16 cellular contexts compared by ENCODE assay signal in genomic region chr1:17422461-17422860, GRCh38. TPM values are rescaled to one million over a fixed set of nuclear protein-coding genes. Genes with fewer than 3 reads are reported as not detected.
A peak's percentile ranks its signal among the peaks of the same experiment; 100 is the strongest.
DNase-seq lines count a peak whose midpoint lies in the region; ATAC-seq, FAIRE-seq and TF ChIP-seq lines count a peak whose summit lies in the region.
"Had no signal": no experiment of that assay in that cellular context is flagged by ENCODE, and none has a peak within 500 bp of the region (broad histone marks: within the 10 kb centered on the region; RNA-seq: fewer than 3 reads in every experiment).

No MANE protein-coding gene starts in this region.

- peak overlapping the region; percentile 70; the same call in 1 of the 2 replicates for H3K27ac Mint-ChIP-seq in GM23338
- H3K27ac Mint-ChIP-seq in naive thymus-derived CD8-positive, alpha-beta T cell: peak overlapping the region in 6 of 10 donors; percentile 33 to 80 (median 52)

- no TSS peak for BruUV-seq in IMR-90 (replicated peaks; lab: Mats Ljungman, UMichigan)
- BruUV-seq in GM12878 (replicated peaks; lab: Mats Ljungman, UMichigan): no TSS peak

- no peak for TF ChIP-seq EP300 in GM12878 (IDR thresholded peaks at IDR 0.05; ENCODE audit: borderline replicate concordance in 1 of 2, control insufficient read depth in 1 of 2, low read depth in 2 of 2, low read length in 2 of 2)

- dilution Hi-C loops in IMR-90 (cut with HindIII; ENCODE audit: low sequenced_read_pairs, unreplicated experiment): no loop called here

- ATAC-seq in GM23338 (no peak), IMR-90 (ENCODE audit: low read depth) (no peak), GM12878 (no peak), HG02571 (IDR thresholded peaks at IDR 0.05; ENCODE audit: unreplicated experiment) (no peak)
- ATAC-seq in naive thymus-derived CD8-positive, alpha-beta T cell: no peak

- POLR2A ChIA-PET in IMR-90 (lab: Charles Lee; ENCODE audit: unreplicated experiment) (no interaction called here), GM12878 (lab: Charles Lee) (no interaction called here)
- POLR2A ChIA-PET in naive thymus-derived CD8-positive, alpha-beta T cell (lab: Charles Lee): no interaction called here

- peaks cover 91% of the 10 kb centered on the region for H3F3A ChIP-seq in GM23338 (replicated peaks; ENCODE audit: low read depth)

- H3K4ac ChIP-seq in IMR-90 (ENCODE audit: low read depth, low read length): no peak overlapping the region

- H3K4me1 ChIP-seq in GM23338 (ENCODE audit: insufficient read depth) (peaks cover 6% of the 10 kb centered on the region), IMR-90 (ENCODE audit: control insufficient read depth, insufficient read depth, low read length) (peaks cover 6% of the 10 kb centered on the region; the same call in 1 of the 2 replicates), GM12878 (ENCODE audit: control insufficient read depth, insufficient read depth, low read length) (no peaks in the 10 kb centered on the region)

- H2BK120ac ChIP-seq in IMR-90 (ENCODE audit: low read depth, low read length): no peak overlapping the region

- H4K8ac ChIP-seq in IMR-90 (ENCODE audit: low read depth in 2 of 2, low read length in 2 of 2): no peak overlapping the region

- TF ChIP-seq CTCF in GM23338 (conservative IDR thresholded peaks at IDR 0.05; ENCODE audit: low read depth in 2 of 2): no peak
- TF ChIP-seq CTCF in IMR-90 (conservative IDR thresholded peaks at IDR 0.05; ENCODE audit: low read depth, low read length): no peak
- TF ChIP-seq CTCF in GM12878 (IDR thresholded peaks at IDR 0.05 in 2 of 3, conservative IDR thresholded peaks at IDR 0.05 in 1 of 3; ENCODE audit: control insufficient read depth in 2 of 3, extremely low read depth in 1 of 3, insufficient read depth in 1 of 3, low read depth in 3 of 3, low read length in 3 of 3): no peak
- TF ChIP-seq CTCF in coronary artery (IDR thresholded peaks at IDR 0.05): no peak

- WGBS in IMR-90 (ENCODE audit: extremely low coverage in 2 of 2, insufficient read length in 1 of 2), 2 experiments: 92% methylated on average over 2 of the region's 7 CpGs; no CpG with 5 or more reads in 1 of the 2 experiments
- 64% methylated on average over 7 of the region's 7 CpGs for WGBS in GM12878 (ENCODE audit: insufficient coverage, insufficient replicate concordance, low lambda C conversion rate, missing lambda C conversion rate)

- H3K79me2 ChIP-seq in GM23338 (replicated peaks; ENCODE audit: insufficient read depth): peaks cover 85% of the 10 kb centered on the region
- H3K79me2 ChIP-seq in GM12878 (ENCODE audit: control insufficient read depth, insufficient read depth, low read length): no peaks in the 10 kb centered on the region; the same call in 1 of the 2 replicates

- no peak overlapping the region for H3K4me3 Mint-ChIP-seq in GM23338
- H3K4me3 Mint-ChIP-seq in naive thymus-derived CD8-positive, alpha-beta T cell: no peak overlapping the region

- no peaks in the 10 kb centered on the region for H3K9me3 Mint-ChIP-seq in GM23338
- no peaks in the 10 kb centered on the region for H3K9me3 Mint-ChIP-seq in naive thymus-derived CD8-positive, alpha-beta T cell

- TF ChIP-seq RAD21 in IMR-90 (IDR thresholded peaks at IDR 0.05; ENCODE audit: low read length) (no peak), GM12878 (IDR thresholded peaks at IDR 0.05; ENCODE audit: insufficient read depth, low read depth, low read length) (no peak)

- no peaks in the 10 kb centered on the region for H3K9me2 ChIP-seq in GM23338 (ENCODE audit: insufficient read depth)

- no peak overlapping the region for H3K23ac ChIP-seq in IMR-90 (ENCODE audit: low read depth, low read length)

- H3K27me3 ChIP-seq in GM23338 (ENCODE audit: insufficient read depth) (no peaks in the 10 kb centered on the region), IMR-90 (ENCODE audit: control insufficient read depth, insufficient read depth, low read length) (no peaks in the 10 kb centered on the region), GM12878 (replicated peaks in 1 of 2; ENCODE audit: control insufficient read depth in 2 of 2, insufficient read depth in 2 of 2, low read length in 1 of 2) (no peaks in the 10 kb centered on the region)

- H3K14ac ChIP-seq in IMR-90 (replicated peaks; ENCODE audit: low read depth, low read length): no peak overlapping the region

- RAD21 ChIA-PET in GM12878 (lab: Charles Lee; ENCODE audit: unreplicated experiment): no interaction called here

- no peak overlapping the region for H3K4me2 ChIP-seq in GM23338
- H3K4me2 ChIP-seq in IMR-90 (ENCODE audit: low read depth, low read length): no peak overlapping the region
- H3K4me2 ChIP-seq in GM12878 (ENCODE audit: control insufficient read depth, insufficient read depth): no peak overlapping the region

- CTCF ChIA-PET in IMR-90 (lab: Yijun Ruan, JAX): no interaction called here
- CTCF ChIA-PET in GM12878 (lab: Yijun Ruan, JAX): interaction anchor here (1.5 kb wide), 1 partner anchor 72 kb away, joined by 4 read pairs; no protein-coding TSS in a partner anchor

- TF ChIP-seq POLR2A in IMR-90 (IDR thresholded peaks at IDR 0.05; ENCODE audit: low read depth, low read length) (no peak), GM12878 (IDR thresholded peaks at IDR 0.05; ENCODE audit: low read depth, low read length) (no peak)

- SMC1A ChIA-PET in GM12878 (lab: Charles Lee; ENCODE audit: uncharacterized antibody, unreplicated experiment): no interaction called here

- peaks cover 82% of the 10 kb centered on the region for H4K20me1 ChIP-seq in GM23338 (replicated peaks; ENCODE audit: insufficient read depth)
- peaks cover 62% of the 10 kb centered on the region for H4K20me1 ChIP-seq in IMR-90 (ENCODE audit: insufficient read depth, low read length)
- no peaks in the 10 kb centered on the region for H4K20me1 ChIP-seq in GM12878 (ENCODE audit: control insufficient read depth, insufficient read depth)

- H3K36me3 Mint-ChIP-seq in GM23338 (ENCODE audit: low read depth): peaks cover 100% of the 10 kb centered on the region
- peaks cover 5 to 97% (median 11%) of the 10 kb centered on the region in 3 donors for H3K36me3 Mint-ChIP-seq in naive thymus-derived CD8-positive, alpha-beta T cell

- no peak overlapping the region for H4K91ac ChIP-seq in IMR-90 (ENCODE audit: insufficient read depth, low read depth, low read length)

- H3K4me1 Mint-ChIP-seq in GM23338: peaks cover 55% of the 10 kb centered on the region
- peaks cover 0 to 37% (median 28%) of the 10 kb centered on the region in 4 donors for H3K4me1 Mint-ChIP-seq in naive thymus-derived CD8-positive, alpha-beta T cell

- DNase-seq in GM23338 (ENCODE audit: low spot score): no peak
- no peak for DNase-seq in IMR-90
- DNase-seq in GM12878 (ENCODE audit: low read depth, low spot score): no peak
- DNase-seq in naive thymus-derived CD8-positive, alpha-beta T cell: no peak
- no peak for DNase-seq in stimulated activated CD4-positive, alpha-beta T cell treated with anti-CD3 and anti-CD28 coated beads, Interleukin-12 subunit alpha, Interleukin-12 subunit beta, amount 100 ng/mL, for 4 hours
- no peak for DNase-seq in NCI-H524 (lab: John Stamatoyannopoulos, UW)
- no peak for DNase-seq in coronary artery (ENCODE audit: low spot score)
- DNase-seq: MV-4-11, NCI-H1417 treated with DMSO at 0.1 percent for 48 hours, NCI-H1930, NCI-H82, Right ventricle myocardium superior had no signal

- H2BK15ac ChIP-seq in IMR-90 (ENCODE audit: low read depth, low read length): no peak overlapping the region

- no peaks in the 10 kb centered on the region; the same call in 1 of the 2 replicates for H3K9me1 ChIP-seq in IMR-90 (ENCODE audit: insufficient read depth, low read length)

- FAIRE-seq in GM12878 (lab: Jason Lieb, UNC): no peak

- intact Hi-C loops in IMR-90 (cut with micrococcal nuclease): no loop called here
- intact Hi-C loops in GM12878 (cut with micrococcal nuclease; ENCODE audit: unreplicated experiment): no loop called here

- no peak overlapping the region for H3K56ac ChIP-seq in IMR-90 (ENCODE audit: extremely low read depth, insufficient read depth, low read length)

- H2BK5ac ChIP-seq in IMR-90 (ENCODE audit: low read depth, low read length, poor library complexity, severe bottlenecking): no peak overlapping the region

- H3K27me3 Mint-ChIP-seq in GM23338 (ENCODE audit: insufficient read depth, low read depth, poor library complexity): peaks cover 45% of the 10 kb centered on the region
- no peaks in the 10 kb centered on the region for H3K27me3 Mint-ChIP-seq in naive thymus-derived CD8-positive, alpha-beta T cell

- no peak overlapping the region for H2BK20ac ChIP-seq in IMR-90 (ENCODE audit: low read depth, low read length)

- H2AFZ ChIP-seq in GM23338: no peak overlapping the region
- H2AFZ ChIP-seq in IMR-90 (replicated peaks; ENCODE audit: low read length, poor library complexity): no peak overlapping the region
- H2AFZ ChIP-seq in GM12878 (ENCODE audit: control insufficient read depth, low read depth, low read length): no peak overlapping the region

- no peak overlapping the region for H2AK5ac ChIP-seq in IMR-90 (ENCODE audit: low read depth, low read length)

- no peaks in the 10 kb centered on the region for H3K9me3 ChIP-seq in IMR-90 (ENCODE audit: control insufficient read depth, insufficient read depth, low read length)
- no peaks in the 10 kb centered on the region for H3K9me3 ChIP-seq in GM12878 (replicated peaks; ENCODE audit: control insufficient read depth, insufficient read depth, low read length)

- H2AK9ac ChIP-seq in IMR-90 (replicated peaks; ENCODE audit: low read depth, low read length, poor library complexity): peak overlapping the region; percentile 20

- H3K4me3 ChIP-seq in GM23338 (no peak overlapping the region), IMR-90 (ENCODE audit: insufficient read depth, low read depth, low read length) (no peak overlapping the region), GM12878 (no peak overlapping the region), coronary artery (no peak overlapping the region)
- H3K4me3 ChIP-seq: SK-N-MC had no signal

- H3K36me3 ChIP-seq in GM23338 (ENCODE audit: insufficient read depth): peaks cover 86% of the 10 kb centered on the region
- H3K36me3 ChIP-seq in IMR-90 (ENCODE audit: control insufficient read depth, insufficient read depth, low read length): peaks cover 60% of the 10 kb centered on the region
- peaks cover 39 to 53% of the 10 kb centered on the region in 2 experiments for H3K36me3 ChIP-seq in GM12878 (ENCODE audit: control insufficient read depth in 2 of 2, insufficient read depth in 2 of 2, low read length in 1 of 2)

- H4K5ac ChIP-seq in IMR-90 (ENCODE audit: low read depth, low read length): no peak overlapping the region

- peak overlapping the region; percentile 88 for H3K27ac ChIP-seq in GM23338 (ENCODE audit: low read depth)
- H3K27ac ChIP-seq in IMR-90 (ENCODE audit: insufficient read depth, low read length): no peak overlapping the region
- no peak overlapping the region for H3K27ac ChIP-seq in GM12878 (ENCODE audit: control insufficient read depth, insufficient read depth)
- no peak overlapping the region for H3K27ac ChIP-seq in coronary artery

- peaks cover 24 to 53% of the 10 kb centered on the region in 2 experiments for H3K79me1 ChIP-seq in IMR-90 (ENCODE audit: low read depth in 1 of 2, low read length in 2 of 2)

- H3K9ac ChIP-seq in IMR-90 (ENCODE audit: low read depth, low read length) (no peak overlapping the region), GM12878 (ENCODE audit: control insufficient read depth, insufficient read depth, low read length) (no peak overlapping the region)

- in situ Hi-C loops in IMR-90 (cut with MboI; ENCODE audit: low sequenced_read_pairs): no loop called here
- in situ Hi-C loops in GM12878 (cut with MboI): no loop called here

- H3K18ac ChIP-seq in IMR-90 (ENCODE audit: low read depth, low read length): no peak overlapping the region

RNA-seq across cellular contexts. Expression of gene RCC2, which starts 17.0 kb away (rescaled TPM):
- 367 and 386 TPM in 2 replicates for total RNA-seq in GM23338 (2014; rRNA removed; shearing (Covaris generic))
- polyA plus RNA-seq in GM23338 (2016; fragmentation: Nextera tagmentation; extraction: Ambion mirVana): 97.1 and 99.3 TPM in 2 replicates
- total RNA-seq in IMR-90 (2012; rRNA removed): 24.0 and 24.2 TPM in 2 replicates
- 38.9 and 43.5 TPM in 2 replicates for polyA plus RNA-seq in IMR-90 (2012; rRNA removed)
- polyA plus RNA-seq in IMR-90 (2012; cell fraction: cytosol; rRNA removed): 33.7 and 55.9 TPM in 2 replicates
- polyA plus RNA-seq in IMR-90 (2012; cell fraction: nucleus; rRNA removed; ENCODE audit: low replicate concordance): 83.0 and 140 TPM in 2 replicates
- total RNA-seq in GM12878 (2013; cell fraction: nucleolus; rRNA removed): 45.7 and 57.1 TPM in 2 replicates
- total RNA-seq in GM12878 (2014; rRNA removed): 62.9 and 77.6 TPM in 2 replicates
- total RNA-seq in GM12878 (2014; rRNA removed; fragmentation: Illumina TruSeq; extraction: Trizol): 85.1 and 93.4 TPM in 2 replicates
- total RNA-seq in GM12878 (2021): 176 TPM in 2 replicates
- 27.0 TPM for polyA plus RNA-seq in GM12878 (2011; ENCODE audit: low read depth)
- polyA plus RNA-seq in GM12878 (2011; rRNA removed): 34.4 and 60.5 TPM in 2 replicates
- polyA plus RNA-seq in GM12878 (2011; cell fraction: cytosol; rRNA removed): 91.5 and 94.4 TPM in 2 replicates
- 108 and 135 TPM in 2 replicates for polyA plus RNA-seq in GM12878 (2011; cell fraction: nucleus; rRNA removed)
- 56.0 and 64.4 TPM in 2 replicates for polyA plus RNA-seq in GM12878 (2012)
- polyA plus RNA-seq in GM12878 (2014; fragmentation: Illumina TruSeq; extraction: Trizol): 88.3 and 128 TPM in 2 replicates
- polyA plus RNA-seq in GM12878 (2014; fragmentation: Nextera tagmentation; extraction: Ambion mirVana): 100 to 1,000 TPM in 1 of 2 experiments, 10 to 100 TPM in 1; 38.3 to 124 TPM
- polyA plus RNA-seq in GM12878 (2014; rRNA removed): 99.6 and 118 TPM in 2 replicates
- polyA plus RNA-seq in GM12878 (2016; fragmentation: Nextera tagmentation; extraction: Ambion mirVana): 10 to 100 TPM; 10.7 to 32.2 TPM
- polyA minus RNA-seq in GM12878 (2011; rRNA and poly(A)+ RNA removed): 65.9 and 81.3 TPM in 2 replicates
- polyA minus RNA-seq in GM12878 (2011; cell fraction: cytosol; rRNA and poly(A)+ RNA removed): 63.7 and 66.3 TPM in 2 replicates
- polyA minus RNA-seq in GM12878 (2011; cell fraction: nucleus; rRNA and poly(A)+ RNA removed): 17.0 and 35.5 TPM in 2 replicates
- 10 to 100 TPM; 60.9 to 61.9 TPM for total RNA-seq in naive thymus-derived CD8-positive, alpha-beta T cell
- 10 to 100 TPM; 20.8 to 37.5 (median 26.0) TPM for polyA plus RNA-seq in naive thymus-derived CD8-positive, alpha-beta T cell

RNA-seq across cellular contexts. Expression of gene PADI6, which starts 50.5 kb away (rescaled TPM):
- not detected in 2 replicates for total RNA-seq in GM23338 (2014; rRNA removed; shearing (Covaris generic))
- polyA plus RNA-seq in GM23338 (2016; fragmentation: Nextera tagmentation; extraction: Ambion mirVana) (not detected in 2 replicates), IMR-90 (2012; rRNA removed) (not detected in 2 replicates), GM12878 (2011; rRNA removed) (not detected in 2 replicates), GM12878 (2014; fragmentation: Illumina TruSeq; extraction: Trizol) (not detected in 2 replicates), GM12878 (2014; fragmentation: Nextera tagmentation; extraction: Ambion mirVana) (not detected), GM12878 (2014; rRNA removed) (not detected in 2 replicates), GM12878 (2016; fragmentation: Nextera tagmentation; extraction: Ambion mirVana) (not detected)
- total RNA-seq in IMR-90 (2012; rRNA removed) (not detected in 2 replicates), GM12878 (2014; rRNA removed) (not detected in 2 replicates), GM12878 (2014; rRNA removed; fragmentation: Illumina TruSeq; extraction: Trizol) (not detected in 2 replicates), GM12878 (2021) (not detected in 2 replicates)
- not detected in 2 replicates for polyA plus RNA-seq in IMR-90 (2012; cell fraction: cytosol; rRNA removed)
- polyA plus RNA-seq in IMR-90 (2012; cell fraction: nucleus; rRNA removed; ENCODE audit: low replicate concordance): not detected in 2 replicates
- total RNA-seq in GM12878 (2013; cell fraction: nucleolus; rRNA removed): not detected in 2 replicates
- polyA plus RNA-seq in GM12878 (2011; ENCODE audit: low read depth): not detected
- polyA plus RNA-seq in GM12878 (2011; cell fraction: cytosol; rRNA removed): not detected in 2 replicates
- polyA plus RNA-seq in GM12878 (2011; cell fraction: nucleus; rRNA removed): not detected in 2 replicates
- not detected in 2 replicates for polyA plus RNA-seq in GM12878 (2012)
- not detected in 2 replicates for polyA minus RNA-seq in GM12878 (2011; rRNA and poly(A)+ RNA removed)
- polyA minus RNA-seq in GM12878 (2011; cell fraction: cytosol; rRNA and poly(A)+ RNA removed): not detected in 2 replicates
- polyA minus RNA-seq in GM12878 (2011; cell fraction: nucleus; rRNA and poly(A)+ RNA removed): not detected in 2 replicates
- not detected for total RNA-seq in naive thymus-derived CD8-positive, alpha-beta T cell
- not detected for polyA plus RNA-seq in naive thymus-derived CD8-positive, alpha-beta T cell
- total RNA-seq: H7, NCI-H460, Right ventricle myocardium superior had no signal
